In genomic region chr5:66312291-66312690, GRCh38 we compare ENCODE assay signal across 27 cellular contexts.
"Had no signal": no experiment of that assay in that cellular context is flagged by ENCODE, and none has a peak within 500 bp of the region (broad histone marks: within the 10 kb centered on the region; RNA-seq: fewer than 3 reads in every experiment).

No MANE protein-coding gene starts in this region.

- H3K36me3 ChIP-seq: MG63, SJCRH30 had no signal

- H3K9me3 ChIP-seq: MG63, SJCRH30 had no signal

- FAIRE-seq: K562, RCC 7860 had no signal

- H3K4me1 ChIP-seq: SJCRH30 had no signal

- DNase-seq: Kasumi-1, KG1, MG63, NCI-H1048, NCI-H1092 treated with DMSO at 0.1 percent for 48 hours, NCI-H1436, NCI-H1694, NCI-H187, NCI-H1930, NCI-H2029 treated with DMSO at 0.1 percent for 48 hours, NCI-H2107, NCI-H2171, NCI-H226, NCI-H446 treated with DMSO at 0.1 percent for 48 hours, NCI-H510A, NCI-H774, PC-9, SHP77, SIG-M5, SJCRH30 had no signal

- H3K27me3 ChIP-seq: MG63, SJCRH30 had no signal

- H3K27ac ChIP-seq: PC-9, RWPE1, SJCRH30, SK-N-MC had no signal

- ATAC-seq: K562, Panc1, Right ventricle myocardium inferior, SK-N-SH treated with all-trans-retinoic acid at 6 μM for 48 hours had no signal

- H3K4me3 ChIP-seq: K562, MG63, PC-9, SJCRH30, SK-N-MC had no signal
